In the genomic region with DNA sequence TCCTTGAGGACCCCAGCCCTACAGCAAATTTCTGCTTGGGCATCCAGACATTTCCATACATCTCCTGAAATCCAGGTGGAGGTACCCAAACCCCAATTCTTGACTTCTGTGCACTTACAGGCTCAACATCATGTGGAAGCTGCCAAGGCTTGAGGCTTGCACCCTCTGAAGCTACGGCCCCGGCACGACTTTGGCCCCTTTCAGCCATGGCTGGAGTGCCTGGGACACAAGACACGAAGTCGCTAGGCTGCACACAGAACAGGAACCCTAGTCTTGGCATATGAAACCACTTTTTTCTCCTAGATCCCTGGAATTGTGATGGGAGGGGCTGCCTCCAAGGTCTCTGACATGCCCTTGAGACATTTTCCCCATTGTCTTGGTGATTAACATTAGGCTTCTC, we compare ENCODE assay signal across 3 cellular contexts.
"Had no signal": no experiment of that assay in that cellular context is flagged by ENCODE, and none has a peak within 500 bp of the region (broad histone marks: within the 10 kb centered on the region; RNA-seq: fewer than 3 reads in every experiment).

No MANE protein-coding gene starts in this region.

- DNase-seq: GDM1, GF-D8 had no signal

- H3K4me3 ChIP-seq: GM12878 had no signal
